In the genomic region with DNA sequence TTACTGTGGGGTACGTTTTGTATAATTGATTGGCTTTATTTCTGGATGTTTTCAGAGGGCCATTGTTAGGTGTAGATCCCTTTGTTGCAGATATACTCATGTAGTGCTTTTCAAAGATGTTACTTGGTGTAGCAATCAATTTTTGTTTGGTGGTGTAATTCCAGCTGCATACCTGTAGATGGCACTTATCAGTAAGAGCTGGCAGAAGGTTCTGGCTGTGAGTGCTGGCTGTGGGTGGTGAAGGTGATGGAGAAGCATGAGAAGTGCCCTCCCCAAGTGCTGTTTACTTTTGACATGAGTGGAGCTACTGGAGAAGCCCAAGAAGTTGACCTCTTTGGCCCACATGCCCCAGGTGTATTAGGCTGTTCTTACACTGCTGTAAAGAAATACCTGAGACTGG, we compare ENCODE assay signal across 9 cellular contexts.
DNase-seq lines count a peak whose midpoint lies in the region; ATAC-seq and TF ChIP-seq lines count a peak whose summit lies in the region.
"Had no signal": no experiment of that assay in that cellular context is flagged by ENCODE, and none has a peak within 500 bp of the region (broad histone marks: within the 10 kb centered on the region; RNA-seq: fewer than 3 reads in every experiment).

No MANE protein-coding gene starts in this region.

- intact Hi-C loops in Caco-2 (cut with micrococcal nuclease; ENCODE audit: unreplicated experiment) (no loop called here), upper lobe of right lung (cut with DNase I) (no loop called here), thyroid gland (cut with DNase I) (no loop called here), right cardiac atrium (cut with DNase I) (no loop called here)

- H3K4me1 ChIP-seq in Caco-2 = no peaks in the 10 kb centered on the region
- H3K4me1 ChIP-seq in upper lobe of right lung = no peaks in the 10 kb centered on the region
- H3K4me1 ChIP-seq in thyroid gland = no peaks in the 10 kb centered on the region
- no peaks in the 10 kb centered on the region for H3K4me1 ChIP-seq in right cardiac atrium (ENCODE audit: control insufficient read depth, insufficient read depth, low read length)

- 40 to 55% methylated on average over 1 of the region's 1 CpG for WGBS in thyroid gland, 2 donors
- WGBS in right cardiac atrium = 47% methylated on average over 1 of the region's 1 CpG

- peak; percentile 74 to 83 for TF ChIP-seq CTCF in Caco-2 (IDR thresholded peaks at IDR 0.05; ENCODE audit: insufficient read depth in 1 of 2, low read depth in 1 of 2, low read length in 1 of 2, severe bottlenecking in 1 of 2, unreplicated experiment in 1 of 2)
- TF ChIP-seq CTCF in upper lobe of right lung (IDR thresholded peaks at IDR 0.05) = no peak
- no peak for TF ChIP-seq CTCF in thyroid gland (IDR thresholded peaks at IDR 0.05)

- H3K27ac ChIP-seq in upper lobe of right lung = no peak overlapping the region
- no peak overlapping the region for H3K27ac ChIP-seq in thyroid gland
- no peak overlapping the region for H3K27ac ChIP-seq in right cardiac atrium (ENCODE audit: low read length)
- H3K27ac ChIP-seq: epithelial cell of prostate had no signal

- no peaks in the 10 kb centered on the region for H3K27me3 ChIP-seq in Caco-2 (replicated peaks; ENCODE audit: control insufficient read depth, insufficient read depth, low read length)
- no peaks in the 10 kb centered on the region for H3K27me3 ChIP-seq in upper lobe of right lung
- H3K27me3 ChIP-seq in thyroid gland = no peaks in the 10 kb centered on the region
- H3K27me3 ChIP-seq in right cardiac atrium (ENCODE audit: control insufficient read depth, insufficient read depth) = no peaks in the 10 kb centered on the region

- no peaks in the 10 kb centered on the region for H3K4me1 Mint-ChIP-seq in Caco-2 (ENCODE audit: low read depth, unreplicated experiment)

- H3K36me3 Mint-ChIP-seq in Caco-2 (ENCODE audit: insufficient read depth, unreplicated experiment) = no peaks in the 10 kb centered on the region

- BruUV-seq in Caco-2 (replicated peaks; lab: Mats Ljungman, UMichigan) = no TSS peak

- no peak overlapping the region for H3K4me3 Mint-ChIP-seq in Caco-2 (ENCODE audit: unreplicated experiment)

- peaks cover 6% of the 10 kb centered on the region; the same call in 1 of the 2 replicates for H3K9me3 ChIP-seq in Caco-2
- peaks cover 7% of the 10 kb centered on the region for H3K9me3 ChIP-seq in upper lobe of right lung
- H3K9me3 ChIP-seq in thyroid gland = no peaks in the 10 kb centered on the region
- no peaks in the 10 kb centered on the region for H3K9me3 ChIP-seq in right cardiac atrium (ENCODE audit: control insufficient read depth, low read length)

- H3K27me3 Mint-ChIP-seq in Caco-2 (ENCODE audit: insufficient read depth, unreplicated experiment) = peaks cover 11% of the 10 kb centered on the region

- POLR2A ChIA-PET in Caco-2 (lab: Charles Lee) = no interaction called here

- H3K9me3 Mint-ChIP-seq in Caco-2 (ENCODE audit: unreplicated experiment) = peaks cover 21% of the 10 kb centered on the region

- H3K27ac Mint-ChIP-seq in Caco-2 (ENCODE audit: unreplicated experiment) = no peak overlapping the region

- no peak overlapping the region for H3K4me3 ChIP-seq in Caco-2 (ENCODE audit: low read depth, low read length)
- no peak overlapping the region for H3K4me3 ChIP-seq in upper lobe of right lung
- no peak overlapping the region for H3K4me3 ChIP-seq in thyroid gland (replicated peaks in 1 of 3)
- no peak overlapping the region for H3K4me3 ChIP-seq in right cardiac atrium (ENCODE audit: low read length)

- H3K36me3 ChIP-seq in Caco-2 (ENCODE audit: control insufficient read depth, insufficient read depth, low read length) (no peaks in the 10 kb centered on the region), upper lobe of right lung (no peaks in the 10 kb centered on the region), thyroid gland (no peaks in the 10 kb centered on the region)

- ATAC-seq in GM18909 (IDR thresholded peaks at IDR 0.05; ENCODE audit: poor library complexity, unreplicated experiment) = peak; percentile 83
- peak; percentile 90 for ATAC-seq in HG03439 (IDR thresholded peaks at IDR 0.05; ENCODE audit: unreplicated experiment)
- ATAC-seq in upper lobe of right lung = peak; percentile 78
- ATAC-seq in right cardiac atrium = no peak

- CTCF ChIA-PET in Caco-2 (lab: Charles Lee) = interaction anchor here (0.7 to 1.0 kb wide), 4 partner anchors 11 to 1434 kb away, joined by 3 read pairs; no protein-coding TSS in a partner anchor

- DNase-seq in Caco-2 (peak; percentile 43 to 47), amniotic epithelial cell (ENCODE audit: low read depth) (peak; percentile 11), upper lobe of right lung (no peak), cerebellar cortex (ENCODE audit: low spot score) (no peak), thyroid gland (no peak), right cardiac atrium (no peak)

- TF ChIP-seq POLR2A in thyroid gland (IDR thresholded peaks at IDR 0.05) = no peak

Comparison
In these comparisons a context has a peak if more than half of its experiments do, and no peak if none do; other contexts are left out.
1. DNase-seq: peak in Caco-2 (2 of 2) and amniotic epithelial cell (single experiment); none in upper lobe of right lung (single experiment), cerebellar cortex (single experiment), thyroid gland (0 of 2) and right cardiac atrium (0 of 3).
2. CTCF ChIP-seq: peak in Caco-2 (2 of 2); none in upper lobe of right lung (single experiment) and thyroid gland (0 of 6).
3. ATAC-seq: peak in GM18909 (single experiment), HG03439 (single experiment) and upper lobe of right lung (single experiment); none in right cardiac atrium (0 of 2).